In the genomic region with DNA sequence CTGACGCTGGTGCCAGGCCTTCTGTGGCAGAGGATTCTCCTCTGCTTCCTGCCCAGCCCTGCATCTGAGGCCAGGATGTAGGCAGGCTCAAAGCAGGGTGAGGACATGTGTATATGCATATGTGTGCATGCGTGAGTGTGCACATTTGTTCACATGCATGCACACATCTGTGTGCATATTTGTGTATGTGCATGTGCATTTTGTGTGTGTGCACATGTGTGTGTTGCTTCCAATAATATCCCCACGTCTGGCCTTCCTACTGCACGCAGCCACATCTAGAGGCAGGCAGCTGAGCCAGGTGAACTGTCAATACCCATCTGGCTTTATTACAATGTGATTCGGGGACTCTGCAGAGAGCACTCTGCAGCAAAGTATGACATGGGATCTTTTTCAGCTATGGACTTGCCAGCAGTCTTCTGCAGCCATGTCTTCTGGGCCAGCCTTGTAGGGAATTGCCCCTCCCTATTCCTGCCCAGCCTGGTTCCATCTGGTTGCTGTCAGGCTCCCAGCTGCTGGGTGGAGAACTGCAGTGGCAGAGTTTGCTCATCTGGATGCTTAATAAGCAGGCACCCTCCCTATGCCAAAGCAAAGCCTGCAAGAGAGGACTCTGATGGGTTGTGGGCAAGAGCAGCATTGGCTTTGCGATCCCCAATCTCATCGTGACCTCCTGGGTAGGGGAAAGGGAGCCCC, we compare ENCODE assay signal across 17 cellular contexts.
DNase-seq lines count a peak whose midpoint lies in the region; ATAC-seq, FAIRE-seq and TF ChIP-seq lines count a peak whose summit lies in the region.
"Had no signal": no experiment of that assay in that cellular context is flagged by ENCODE, and none has a peak within 500 bp of the region (broad histone marks: within the 10 kb centered on the region; RNA-seq: fewer than 3 reads in every experiment).

No MANE protein-coding gene starts in this region.

- H3K36me3 Mint-ChIP-seq in activated naive CD4-positive, alpha-beta T cell treated with anti-CD3 and anti-CD28 coated beads, Interleukin-2, amount 50 U/mL, for 24 hours, result no peaks in the 10 kb centered on the region
- peaks cover 14% of the 10 kb centered on the region for H3K36me3 Mint-ChIP-seq in activated naive CD4-positive, alpha-beta T cell treated with anti-CD3 and anti-CD28 coated beads, Interleukin-2, amount 10 ng/mL, durations not matched to agents 7 days and 5 days

- H3K36me3 ChIP-seq in MG63 (no peaks in the 10 kb centered on the region), esophagus muscularis mucosa (no peaks in the 10 kb centered on the region), small intestine (ENCODE audit: control insufficient read depth in 2 of 2, insufficient read depth in 2 of 2, low read length in 2 of 2) (no peaks in the 10 kb centered on the region)
- H3K36me3 ChIP-seq: HAP-1 had no signal

- peaks cover 44% of the 10 kb centered on the region for H3K4me1 Mint-ChIP-seq in activated naive CD4-positive, alpha-beta T cell treated with anti-CD3 and anti-CD28 coated beads, Interleukin-2, amount 50 U/mL, for 24 hours
- H3K4me1 Mint-ChIP-seq in activated naive CD4-positive, alpha-beta T cell treated with anti-CD3 and anti-CD28 coated beads, Interleukin-2, amount 10 ng/mL, durations not matched to agents 7 days and 5 days, result peaks cover 50% of the 10 kb centered on the region

- intact Hi-C loops in esophagus muscularis mucosa (cut with DNase I), result no loop called here

- WGBS in esophagus muscularis mucosa, result 91% methylated on average over 7 of the region's 7 CpGs
- WGBS in small intestine, 3 donors, result 80 to 86% (median 80%) methylated on average over 7 of the region's 7 CpGs

- no peaks in the 10 kb centered on the region for H3K9me3 ChIP-seq in MG63
- H3K9me3 ChIP-seq in esophagus muscularis mucosa, result no peaks in the 10 kb centered on the region
- H3K9me3 ChIP-seq in small intestine (ENCODE audit: control insufficient read depth, low read depth), result no peaks in the 10 kb centered on the region
- H3K9me3 ChIP-seq: HAP-1 had no signal

- no peak for TF ChIP-seq POLR2A in esophagus muscularis mucosa (IDR thresholded peaks at IDR 0.05; ENCODE audit: low read depth)

- no peaks in the 10 kb centered on the region for H3K27me3 ChIP-seq in MG63
- no peaks in the 10 kb centered on the region for H3K27me3 ChIP-seq in esophagus muscularis mucosa
- no peaks in the 10 kb centered on the region for H3K27me3 ChIP-seq in small intestine (ENCODE audit: control insufficient read depth in 2 of 2, insufficient read depth in 2 of 2, low read length in 2 of 2)

- CTCF ChIA-PET in activated naive CD4-positive, alpha-beta T cell treated with anti-CD3 and anti-CD28 coated beads, Interleukin-2, amount 10 ng/mL, durations not matched to agents 7 days and 5 days (lab: Charles Lee), result no interaction called here

- FAIRE-seq in small intestine (lab: Jason Lieb, UNC), result no peak

- H3K4me3 ChIP-seq in MG63, result no peak overlapping the region
- H3K4me3 ChIP-seq in esophagus muscularis mucosa, result no peak overlapping the region
- no peak overlapping the region for H3K4me3 ChIP-seq in small intestine (ENCODE audit: low read depth in 1 of 2, low read length in 2 of 2)
- H3K4me3 ChIP-seq: HAP-1 had no signal

- no peak for TF ChIP-seq CTCF in esophagus muscularis mucosa (IDR thresholded peaks at IDR 0.05)

- no peaks in the 10 kb centered on the region for H3K27me3 Mint-ChIP-seq in activated naive CD4-positive, alpha-beta T cell treated with anti-CD3 and anti-CD28 coated beads, Interleukin-2, amount 50 U/mL, for 24 hours
- peaks cover 12% of the 10 kb centered on the region for H3K27me3 Mint-ChIP-seq in activated naive CD4-positive, alpha-beta T cell treated with anti-CD3 and anti-CD28 coated beads, Interleukin-2, amount 10 ng/mL, durations not matched to agents 7 days and 5 days

- H3K4me1 ChIP-seq in esophagus muscularis mucosa, result peaks cover 0 to 15% (median 0%) of the 10 kb centered on the region in 4 donors
- peaks cover 0 to 2% of the 10 kb centered on the region in 2 donors for H3K4me1 ChIP-seq in small intestine (ENCODE audit: control insufficient read depth in 2 of 2, insufficient read depth in 1 of 2, low read depth in 1 of 2, low read length in 1 of 2)
- H3K4me1 ChIP-seq: HAP-1 had no signal

- H3K9me3 Mint-ChIP-seq in activated naive CD4-positive, alpha-beta T cell treated with anti-CD3 and anti-CD28 coated beads, Interleukin-2, amount 50 U/mL, for 24 hours, result peaks cover 11% of the 10 kb centered on the region
- peaks cover 10% of the 10 kb centered on the region for H3K9me3 Mint-ChIP-seq in activated naive CD4-positive, alpha-beta T cell treated with anti-CD3 and anti-CD28 coated beads, Interleukin-2, amount 10 ng/mL, durations not matched to agents 7 days and 5 days

- no peak for DNase-seq in activated naive CD4-positive, alpha-beta T cell treated with anti-CD3 and anti-CD28 coated beads, Interleukin-2, amount 10 ng/mL, durations not matched to agents 7 days and 5 days
- DNase-seq in MG63 (peak; percentile 10), esophagus muscularis mucosa (ENCODE audit: extremely low spot score) (peak; percentile 68), small intestine (peak; percentile 8)
- DNase-seq: DMS153; MV-4-11; NCI-H1417 treated with DMSO at 0.1 percent for 48 hours; NCI-H2081 treated with DMSO at 0.1 percent for 48 hours; NCI-H345; NCI-H526 treated with DMSO at 0.1 percent for 48 hours; NK-92 treated with Interleukin-12 subunit alpha and Interleukin-12 subunit beta, amount 100 ng/mL, for 24 hours; PC-3 had no signal

- peak overlapping the region; percentile 65 for H3K27ac Mint-ChIP-seq in activated naive CD4-positive, alpha-beta T cell treated with anti-CD3 and anti-CD28 coated beads, Interleukin-2, amount 50 U/mL, for 24 hours
- no peak overlapping the region for H3K27ac Mint-ChIP-seq in activated naive CD4-positive, alpha-beta T cell treated with anti-CD3 and anti-CD28 coated beads, Interleukin-2, amount 10 ng/mL, durations not matched to agents 7 days and 5 days

- TF ChIP-seq EP300 in esophagus muscularis mucosa (IDR thresholded peaks at IDR 0.05), result no peak

- H3K4me3 Mint-ChIP-seq in activated naive CD4-positive, alpha-beta T cell treated with anti-CD3 and anti-CD28 coated beads, Interleukin-2, amount 50 U/mL, for 24 hours, result no peak overlapping the region
- no peak overlapping the region for H3K4me3 Mint-ChIP-seq in activated naive CD4-positive, alpha-beta T cell treated with anti-CD3 and anti-CD28 coated beads, Interleukin-2, amount 10 ng/mL, durations not matched to agents 7 days and 5 days

- H3K27ac ChIP-seq in esophagus muscularis mucosa (replicated peaks in 1 of 4) (no peak overlapping the region), small intestine (ENCODE audit: low read depth in 1 of 2, low read length in 1 of 2) (no peak overlapping the region)

- ATAC-seq in HG02938 (IDR thresholded peaks at IDR 0.05; ENCODE audit: unreplicated experiment), result no peak
- no peak for ATAC-seq in HG03432 (IDR thresholded peaks at IDR 0.05; ENCODE audit: unreplicated experiment)
- no peak for ATAC-seq in HG02870 (IDR thresholded peaks at IDR 0.05; ENCODE audit: unreplicated experiment)
- ATAC-seq: PC-3 had no signal
